In genomic region chr1:7953850-7954609, GRCh38 we compare ENCODE assay signal across 8 cellular contexts. TPM values are rescaled to one million over a fixed set of nuclear protein-coding genes. Genes with fewer than 3 reads are reported as not detected.
DNase-seq lines count a peak whose midpoint lies in the region; ATAC-seq and TF ChIP-seq lines count a peak whose summit lies in the region.

No MANE protein-coding gene starts in this region.

- CTCF ChIA-PET in AG04450 (lab: Charles Lee): no interaction called here
- CTCF ChIA-PET in activated CD4-positive, alpha-beta memory T cell treated with anti-CD3 and anti-CD28 coated beads for 36 hours (lab: Charles Lee): no interaction called here

- peak overlapping the region; percentile 95 for H3K27ac Mint-ChIP-seq in activated CD4-positive, alpha-beta memory T cell treated with anti-CD3 and anti-CD28 coated beads for 36 hours

- H3K4me1 Mint-ChIP-seq in activated CD4-positive, alpha-beta memory T cell treated with anti-CD3 and anti-CD28 coated beads for 36 hours (ENCODE audit: low read depth): peaks cover 44% of the 10 kb centered on the region

- peaks cover 7% of the 10 kb centered on the region; the same call in 1 of the 2 replicates for H3K9me3 ChIP-seq in AG04450 (ENCODE audit: control insufficient read depth, insufficient read depth, low read length)

- intact Hi-C loops in activated CD4-positive, alpha-beta memory T cell treated with anti-CD3 and anti-CD28 coated beads for 36 hours (cut with micrococcal nuclease): loop anchor here (2.0 kb wide), 1 partner anchor 13 kb away; the partner anchor contains the start of gene TNFRSF9

- no peaks in the 10 kb centered on the region for H3K36me3 Mint-ChIP-seq in activated CD4-positive, alpha-beta memory T cell treated with anti-CD3 and anti-CD28 coated beads for 36 hours

- DNase-seq in AG04450 (ENCODE audit: low read depth, low spot score) (peak; percentile 45), NCI-H510A treated with DMSO at 0.1 percent for 48 hours (lab: John Stamatoyannopoulos, UW) (peak; percentile 99), ecto neural progenitor cell (ENCODE audit: low spot score) (peak; percentile 52), lung microvascular endothelial cell (ENCODE audit: low read depth in 2 of 2) (peak; percentile 86 to 94)
- peak; percentile 92 for DNase-seq in activated CD4-positive, alpha-beta memory T cell treated with anti-CD3 and anti-CD28 coated beads for 36 hours
- DNase-seq in stimulated activated CD8-positive, alpha-beta memory T cell treated with anti-CD3 and anti-CD28 coated beads, Interleukin-15, amount 100 ng/mL, for 4 hours (ENCODE audit: low read depth in 2 of 2): peak; percentile 90 to 92

- H3K27me3 ChIP-seq in AG04450 (ENCODE audit: control insufficient read depth, insufficient read depth, low read length): no peaks in the 10 kb centered on the region

- peak; percentile 90 for ATAC-seq in GM18873 (IDR thresholded peaks at IDR 0.05; ENCODE audit: low FRiP score, unreplicated experiment)
- peak; percentile 94 for ATAC-seq in HG03159 (IDR thresholded peaks at IDR 0.05; ENCODE audit: unreplicated experiment)

- no peaks in the 10 kb centered on the region for H3K27me3 Mint-ChIP-seq in activated CD4-positive, alpha-beta memory T cell treated with anti-CD3 and anti-CD28 coated beads for 36 hours

- no peaks in the 10 kb centered on the region for H3K9me3 Mint-ChIP-seq in activated CD4-positive, alpha-beta memory T cell treated with anti-CD3 and anti-CD28 coated beads for 36 hours

- TF ChIP-seq CTCF in AG04450 (IDR thresholded peaks at IDR 0.05; ENCODE audit: low read depth, low read length): no peak

- POLR2A ChIA-PET in AG04450 (lab: Yijun Ruan, JAX): interaction anchor here (0.7 kb wide), 1 partner anchor 322 kb away, joined by 3 read pairs; no protein-coding TSS in a partner anchor
- POLR2A ChIA-PET in activated CD4-positive, alpha-beta memory T cell treated with anti-CD3 and anti-CD28 coated beads for 36 hours (lab: Charles Lee): no interaction called here

- H3K4me3 Mint-ChIP-seq in activated CD4-positive, alpha-beta memory T cell treated with anti-CD3 and anti-CD28 coated beads for 36 hours: peak overlapping the region; percentile 88

- H3K27ac ChIP-seq in AG04450 (ENCODE audit: low read depth, low read length): peak overlapping the region; percentile 31

- H3K4me3 ChIP-seq in AG04450 (ENCODE audit: low read depth, low read length): peak overlapping the region; percentile 54

RNA-seq across cellular contexts. Expression of gene PARK7, which starts 7.5 kb away (rescaled TPM):
- 403 and 479 TPM in 2 replicates for polyA plus RNA-seq in AG04450 (2011; rRNA removed)
- polyA minus RNA-seq in AG04450 (2011; rRNA and poly(A)+ RNA removed): 107 and 112 TPM in 2 replicates
- total RNA-seq in activated CD4-positive, alpha-beta memory T cell treated with anti-CD3 and anti-CD28 coated beads for 36 hours: 100 to 1,000 TPM; 429 to 457 TPM
- total RNA-seq in lung microvascular endothelial cell: 187 and 237 TPM in 2 replicates

RNA-seq across cellular contexts. Expression of gene TNFRSF9, which starts 13.4 kb away (rescaled TPM):
- polyA plus RNA-seq in AG04450 (2011; rRNA removed): 0.91 and 0.94 TPM in 2 replicates
- polyA minus RNA-seq in AG04450 (2011; rRNA and poly(A)+ RNA removed): 0.55 and 0.91 TPM in 2 replicates
- 10 to 100 TPM; 59.9 to 64.0 TPM for total RNA-seq in activated CD4-positive, alpha-beta memory T cell treated with anti-CD3 and anti-CD28 coated beads for 36 hours
- under 0.01 TPM in 2 replicates for total RNA-seq in lung microvascular endothelial cell

Comparison
In these comparisons a context has a peak if more than half of its experiments do, and no peak if none do; other contexts are left out.
1. Peak in every context shown above with its lines: DNase-seq, ATAC-seq, H3K4me3 ChIP-seq and H3K27ac ChIP-seq.
2. DNase-seq: peak in every context shown above with its lines; median percentile 99 in NCI-H510A treated with DMSO at 0.1 percent for 48 hours; 92 in activated CD4-positive, alpha-beta memory T cell treated with anti-CD3 and anti-CD28 coated beads for 36 hours; 91 in stimulated activated CD8-positive, alpha-beta memory T cell treated with anti-CD3 and anti-CD28 coated beads, Interleukin-15, amount 100 ng/mL, for 4 hours; 90 in lung microvascular endothelial cell; 52 in ecto neural progenitor cell; 45 in AG04450.
3. RNA of gene TNFRSF9, which starts 13.4 kb away (total RNA-seq): 59.9 to 64.0 TPM in activated CD4-positive, alpha-beta memory T cell treated with anti-CD3 and anti-CD28 coated beads for 36 hours; under 0.01 TPM in lung microvascular endothelial cell; every median in the first group is over 10 times any median in the second.